1 cellular context compared by ENCODE assay signal in genomic region chr16:69089091-69089912, GRCh38.
A peak's percentile ranks its signal among the peaks of the same experiment; 100 is the strongest.
TF ChIP-seq lines count a peak whose summit lies in the region.

No MANE protein-coding gene starts in this region.

TF ChIP-seq in HepG2, 621 proteins besides CTCF, POLR2A, EP300 and RAD21 (continued from another document and continues in another):
- TF ChIP-seq ZNF609 (CRISPR knock-in tag; IDR thresholded peaks at IDR 0.05; ENCODE audit: borderline replicate concordance) (no peak), PRDM4 (CRISPR knock-in tag; IDR thresholded peaks at IDR 0.05; ENCODE audit: borderline replicate concordance) (no peak), ZFP36L2 (CRISPR knock-in tag; IDR thresholded peaks at IDR 0.05) (no peak), ZFP1 (CRISPR knock-in tag; IDR thresholded peaks at IDR 0.05) (no peak), ATF6 (CRISPR knock-in tag; conservative IDR thresholded peaks at IDR 0.05) (no peak), ZNF136 (CRISPR knock-in tag; IDR thresholded peaks at IDR 0.05; ENCODE audit: low read depth) (0 out of 2 replicates have a peak, but pooled peaks have one; percentile 65), MED1 (CRISPR knock-in tag; IDR thresholded peaks at IDR 0.05) (no peak), NFYB (CRISPR knock-in tag; IDR thresholded peaks at IDR 0.05) (no peak), POLR2AphosphoS5 (IDR thresholded peaks at IDR 0.05; ENCODE audit: low read depth, low read length) (no peak), ZBTB20 (CRISPR knock-in tag; IDR thresholded peaks at IDR 0.05; ENCODE audit: borderline replicate concordance, low read depth) (no peak), ZSCAN22 (CRISPR knock-in tag; IDR thresholded peaks at IDR 0.05) (no peak), ZNF160 (CRISPR knock-in tag; IDR thresholded peaks at IDR 0.05) (no peak), SYNCRIP (IDR thresholded peaks at IDR 0.05; ENCODE audit: insufficient read depth, low read depth, low read length) (no peak), ZNF564 (CRISPR knock-in tag; IDR thresholded peaks at IDR 0.05) (no peak), ZNF850 (CRISPR knock-in tag; conservative IDR thresholded peaks at IDR 0.05) (no peak), ZNF431 (CRISPR knock-in tag; IDR thresholded peaks at IDR 0.05; ENCODE audit: borderline replicate concordance, low read depth) (no peak), ZNF30 (CRISPR knock-in tag; IDR thresholded peaks at IDR 0.05) (no peak), ISX (CRISPR knock-in tag; conservative IDR thresholded peaks at IDR 0.05) (no peak), WIZ (CRISPR knock-in tag; IDR thresholded peaks at IDR 0.05) (no peak), KIAA2018 (CRISPR knock-in tag; IDR thresholded peaks at IDR 0.05; ENCODE audit: borderline replicate concordance) (no peak), ZNF580 (CRISPR knock-in tag; IDR thresholded peaks at IDR 0.05; ENCODE audit: borderline replicate concordance, low read depth) (peak; percentile 37; the same call in 1 of the 2 replicates), TFDP2 (CRISPR knock-in tag; IDR thresholded peaks at IDR 0.05) (no peak), ZNF775 (CRISPR knock-in tag; IDR thresholded peaks at IDR 0.05; ENCODE audit: borderline replicate concordance) (no peak), DRAP1 (CRISPR knock-in tag; IDR thresholded peaks at IDR 0.05) (no peak), HNF4G (IDR thresholded peaks at IDR 0.05; ENCODE audit: borderline replicate concordance, low read depth, low read length) (no peak), HNF4G (CRISPR knock-in tag; IDR thresholded peaks at IDR 0.05; ENCODE audit: borderline replicate concordance, low read depth) (peak; percentile 19; the same call in 1 of the 2 replicates), ZNF354B (CRISPR knock-in tag; IDR thresholded peaks at IDR 0.05) (peak; percentile 83; the same call in 1 of the 2 replicates), BORCS8-MEF2B (CRISPR knock-in tag; IDR thresholded peaks at IDR 0.05) (peak; percentile 84), PCBP2 (optimal IDR thresholded peaks at IDR 0.05; ENCODE audit: low read depth, low read length, poor library complexity, severe bottlenecking) (no peak), ZNF687 (CRISPR knock-in tag; IDR thresholded peaks at IDR 0.05) (peak; percentile 94), ZSCAN25 (CRISPR knock-in tag; IDR thresholded peaks at IDR 0.05) (0 out of 2 replicates have a peak, but pooled peaks have one; percentile 38)
